ENCODE assay signal across 8 cellular contexts in the genomic region with DNA sequence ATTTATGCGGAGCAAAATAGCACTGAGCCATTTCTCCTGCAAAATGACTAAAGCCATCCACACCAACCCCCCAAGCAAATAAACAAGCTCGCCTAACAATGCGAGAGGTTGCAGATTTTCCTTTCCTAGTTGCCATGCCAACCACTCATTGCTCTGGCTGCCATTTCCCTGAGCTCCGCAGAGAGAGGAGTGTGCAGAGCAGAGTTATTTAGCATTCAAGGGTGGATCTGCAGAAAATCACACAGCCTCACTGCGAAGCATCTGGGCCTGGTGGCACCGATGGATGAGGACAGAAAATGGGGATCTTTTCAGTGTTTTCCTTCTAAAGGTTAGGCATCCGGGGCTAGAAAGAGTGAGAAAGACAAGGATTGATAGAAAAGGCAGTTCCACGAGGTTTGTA.
DNase-seq lines count a peak whose midpoint lies in the region; ATAC-seq and TF ChIP-seq lines count a peak whose summit lies in the region.
"Had no signal": no experiment of that assay in that cellular context is flagged by ENCODE, and none has a peak within 500 bp of the region (broad histone marks: within the 10 kb centered on the region; RNA-seq: fewer than 3 reads in every experiment).

No MANE protein-coding gene starts in this region.

- POLR2A ChIA-PET in T-cell (lab: Charles Lee) = no interaction called here

- H3K27me3 Mint-ChIP-seq in T-cell = peaks cover 0 to 6% of the 10 kb centered on the region in 2 donors
- H3K27me3 Mint-ChIP-seq: IgD-negative memory B cell had no signal

- no peaks in the 10 kb centered on the region for H3K36me3 Mint-ChIP-seq in T-cell
- H3K36me3 Mint-ChIP-seq: IgD-negative memory B cell had no signal

- H3K4me1 Mint-ChIP-seq in T-cell = no peaks in the 10 kb centered on the region
- H3K4me1 Mint-ChIP-seq: IgD-negative memory B cell had no signal

- CTCF ChIA-PET in T-cell (lab: Charles Lee) = no interaction called here

- DNase-seq in NCI-H1436 treated with DMSO at 0.1 percent for 48 hours (lab: John Stamatoyannopoulos, UW) (peak; percentile 35), head of caudate nucleus (peak; percentile 12 to 89 (median 62)), posterior cingulate gyrus (peak in 9 of 10 donors; percentile 14 to 92 (median 64)), T-cell (no peak)

- no peak overlapping the region for H3K27ac Mint-ChIP-seq in T-cell
- H3K27ac Mint-ChIP-seq: IgD-negative memory B cell had no signal

- H3K9me3 Mint-ChIP-seq in T-cell = peaks cover 0 to 3% (median 3%) of the 10 kb centered on the region in 3 donors
- H3K9me3 Mint-ChIP-seq: IgD-negative memory B cell had no signal

- H3K4me3 Mint-ChIP-seq in T-cell = no peak overlapping the region
- H3K4me3 Mint-ChIP-seq: IgD-negative memory B cell had no signal

- intact Hi-C loops in head of caudate nucleus (cut with DNase I) (no loop called here), posterior cingulate gyrus (cut with DNase I) (no loop called here)

- ATAC-seq in GM18873 (IDR thresholded peaks at IDR 0.05; ENCODE audit: low FRiP score, unreplicated experiment) (no peak), GM21717 (IDR thresholded peaks at IDR 0.05; ENCODE audit: unreplicated experiment) (no peak), T-cell (replicated peaks in 1 of 4) (no peak)

TF ChIP-seq in PFSK-1, 5 proteins besides CTCF, POLR2A, EP300 and RAD21:
- peak; percentile 35; the same call in 1 of the 2 replicates for TF ChIP-seq TAF1 (IDR thresholded peaks at IDR 0.05; ENCODE audit: borderline replicate concordance, insufficient read depth, low read length)
- no peak for TF ChIP-seq REST (IDR thresholded peaks at IDR 0.05; ENCODE audit: insufficient read depth in 1 of 2, low read depth in 2 of 2, low read length in 2 of 2)
- peak; percentile 65; the same call in 1 of the 2 replicates for TF ChIP-seq POLR2AphosphoS5 (IDR thresholded peaks at IDR 0.05; ENCODE audit: low read depth, low read length)

Comparison
In these comparisons a context has a peak if more than half of its experiments do, and no peak if none do; other contexts are left out.
1. DNase-seq: peak in NCI-H1436 treated with DMSO at 0.1 percent for 48 hours (single experiment), head of caudate nucleus (42 of 42) and posterior cingulate gyrus (9 of 10); none in T-cell (0 of 34).